ENCODE assay signal across 33 cellular contexts in the genomic region with DNA sequence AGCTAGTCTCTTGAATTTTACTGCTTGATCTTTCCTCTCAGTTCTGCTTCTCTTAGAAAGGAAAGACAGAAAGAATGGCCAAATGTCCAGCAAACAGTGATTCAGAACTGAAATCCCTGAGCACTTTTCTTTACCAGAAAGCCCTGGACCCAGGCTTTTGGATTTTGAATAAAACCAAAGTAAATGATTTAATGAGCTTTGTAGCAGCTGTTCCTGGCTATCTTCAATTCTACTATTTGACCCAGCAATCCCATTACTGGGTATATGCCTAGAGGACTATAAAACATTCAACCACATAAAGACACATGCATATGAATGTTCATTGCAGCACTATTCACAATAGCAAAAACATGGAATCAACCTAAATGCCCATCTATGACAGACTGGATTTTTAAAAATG.
"Had no signal": no experiment of that assay in that cellular context is flagged by ENCODE, and none has a peak within 500 bp of the region (broad histone marks: within the 10 kb centered on the region; RNA-seq: fewer than 3 reads in every experiment).

No MANE protein-coding gene starts in this region.

- H3K9me3 ChIP-seq: ascending aorta, body of pancreas, breast epithelium had no signal

- H3K27me3 ChIP-seq: ascending aorta, body of pancreas, breast epithelium had no signal

- H3K27me3 Mint-ChIP-seq: activated CD4-positive, alpha-beta memory T cell treated with anti-CD3 and anti-CD28 coated beads, Interleukin-2, amount 10 ng/mL, durations not matched to agents 7 days and 5 days; activated CD8-positive, alpha-beta memory T cell treated with anti-CD3 and anti-CD28 coated beads, Interleukin-2, amount 10 ng/mL, durations not matched to agents 7 days and 5 days; activated naive CD8-positive, alpha-beta T cell treated with anti-CD3 and anti-CD28 coated beads for 36 hours; activated T-helper 17 cell treated with anti-CD3 and anti-CD28 coated beads, Interleukin-2, amount 50 U/mL, for 72 hours had no signal

- H3K4me2 ChIP-seq: PC-9 had no signal

- H3K4me1 Mint-ChIP-seq: activated CD4-positive, alpha-beta memory T cell treated with anti-CD3 and anti-CD28 coated beads, Interleukin-2, amount 10 ng/mL, durations not matched to agents 7 days and 5 days; activated CD8-positive, alpha-beta memory T cell treated with anti-CD3 and anti-CD28 coated beads, Interleukin-2, amount 10 ng/mL, durations not matched to agents 7 days and 5 days; activated naive CD8-positive, alpha-beta T cell treated with anti-CD3 and anti-CD28 coated beads for 36 hours; activated T-helper 17 cell treated with anti-CD3 and anti-CD28 coated beads, Interleukin-2, amount 50 U/mL, for 72 hours had no signal

- ATAC-seq: activated CD8-positive, alpha-beta memory T cell treated with anti-CD3 and anti-CD28 coated beads, Interleukin-2, amount 10 ng/mL, durations not matched to agents 7 days and 5 days; activated T-cell treated with anti-CD3 and anti-CD28 coated beads, Interleukin-2, amount 50 U/mL, for 72 hours; activated T-helper 17 cell treated with anti-CD3 and anti-CD28 coated beads, Interleukin-2, amount 50 U/mL, for 72 hours; body of pancreas had no signal

- H3K27ac ChIP-seq: ascending aorta, body of pancreas, breast epithelium, PC-9, SK-N-MC, WERI-Rb-1 had no signal

- H3K4me1 ChIP-seq: breast epithelium had no signal

- H3K36me3 ChIP-seq: ascending aorta, breast epithelium, WERI-Rb-1 had no signal

- DNase-seq: activated CD4-positive, alpha-beta memory T cell treated with anti-CD3 and anti-CD28 coated beads, Interleukin-2, amount 10 ng/mL, durations not matched to agents 7 days and 5 days; activated CD4-positive, alpha-beta T cell treated with anti-CD3 and anti-CD28 coated beads for 1 hour; activated CD4-positive, alpha-beta T cell treated with anti-CD3 and anti-CD28 coated beads for 48 hours; activated CD4-positive, CD25-positive, alpha-beta regulatory T cell; activated CD8-positive, alpha-beta memory T cell treated with anti-CD3 and anti-CD28 coated beads for 24 hours; activated CD8-positive, alpha-beta memory T cell treated with anti-CD3 and anti-CD28 coated beads, Interleukin-2, amount 10 ng/mL, durations not matched to agents 7 days and 5 days; activated CD8-positive, alpha-beta memory T cell treated with anti-CD3 and anti-CD28 coated beads, Interleukin-2, amount 50 U/mL, for 48 hours; activated effector memory CD4-positive, alpha-beta T cell treated with anti-CD3 and anti-CD28 coated beads, Interleukin-2, amount 50 U/mL, for 16 hours; activated naive CD4-positive, alpha-beta T cell; activated naive CD4-positive, alpha-beta T cell treated with anti-CD3 and anti-CD28 coated beads, Interleukin-2, amount 50 U/mL, for 16 hours; activated naive CD8-positive, alpha-beta T cell treated with anti-CD3 and anti-CD28 coated beads for 36 hours; activated T-cell treated with anti-CD3 and anti-CD28 coated beads, Interleukin-2, amount 50 U/mL, for 72 hours; amygdala; body of pancreas; Kasumi-1; KG1; MM.1S; MV-4-11; NCI-H1092; NCI-H1436 treated with DMSO at 0.1 percent for 48 hours; NCI-H1694 treated with DMSO at 0.1 percent for 48 hours; NCI-H2029; NCI-H510A; NCI-H526; NCI-H774; PC-9; Right ventricle myocardium superior; T1000; WERI-Rb-1 had no signal

- H3K4me3 ChIP-seq: ascending aorta, body of pancreas, breast epithelium, PC-9, SK-N-MC had no signal

- H3K36me3 Mint-ChIP-seq: activated CD8-positive, alpha-beta memory T cell treated with anti-CD3 and anti-CD28 coated beads, Interleukin-2, amount 10 ng/mL, durations not matched to agents 7 days and 5 days; activated naive CD8-positive, alpha-beta T cell treated with anti-CD3 and anti-CD28 coated beads for 36 hours had no signal

- H3K4me3 Mint-ChIP-seq: activated CD4-positive, alpha-beta memory T cell treated with anti-CD3 and anti-CD28 coated beads, Interleukin-2, amount 10 ng/mL, durations not matched to agents 7 days and 5 days; activated CD8-positive, alpha-beta memory T cell treated with anti-CD3 and anti-CD28 coated beads, Interleukin-2, amount 10 ng/mL, durations not matched to agents 7 days and 5 days; activated naive CD8-positive, alpha-beta T cell treated with anti-CD3 and anti-CD28 coated beads for 36 hours; activated T-cell treated with anti-CD3 and anti-CD28 coated beads, Interleukin-2, amount 50 U/mL, for 72 hours; activated T-helper 17 cell treated with anti-CD3 and anti-CD28 coated beads, Interleukin-2, amount 50 U/mL, for 72 hours had no signal
